ENCODE assay signal across 15 cellular contexts in genomic region chr2:70668911-70669310, GRCh38.
DNase-seq lines count a peak whose midpoint lies in the region; ATAC-seq, FAIRE-seq and TF ChIP-seq lines count a peak whose summit lies in the region.
"Had no signal": no experiment of that assay in that cellular context is flagged by ENCODE, and none has a peak within 500 bp of the region (broad histone marks: within the 10 kb centered on the region; RNA-seq: fewer than 3 reads in every experiment).

No MANE protein-coding gene starts in this region.

- H3K9me3 ChIP-seq in pancreas = no peaks in the 10 kb centered on the region

- ATAC-seq in pancreas = no peak
- ATAC-seq: GM12878, HCT116 had no signal

- no peak for TF ChIP-seq CTCF in pancreas (IDR thresholded peaks at IDR 0.05)

- DNase-seq in DMS79 (lab: John Stamatoyannopoulos, UW) (peak; percentile 13), DMS79 treated with DMSO at 0.1 percent for 48 hours (lab: John Stamatoyannopoulos, UW) (no peak), islet precursor cell (peak; percentile 27), NCI-H345 treated with DMSO at 0.1 percent for 48 hours (lab: John Stamatoyannopoulos, UW; ENCODE audit: unreplicated experiment) (no peak), pancreas (no peak), cortex of kidney (lab: John Stamatoyannopoulos, UW) (no peak)
- peak; percentile 18 for DNase-seq in activated CD8-positive, alpha-beta memory T cell treated with anti-CD3 and anti-CD28 coated beads, Interleukin-2, amount 50 U/mL, for 48 hours
- DNase-seq: DMS53, GM23248 had no signal

- no peaks in the 10 kb centered on the region for H3K27me3 ChIP-seq in pancreas

- 79 to 80% methylated on average over 4 of the region's 4 CpGs for WGBS in pancreas, 2 donors

- no peak overlapping the region for H3K4me3 ChIP-seq in pancreas
- H3K4me3 ChIP-seq: GM12878, GM23248 had no signal

- no peaks in the 10 kb centered on the region for H3K36me3 ChIP-seq in pancreas

- no peaks in the 10 kb centered on the region for H3K4me1 ChIP-seq in pancreas

- intact Hi-C loops in pancreas (cut with DNase I) = no loop called here

- no peak for FAIRE-seq in pancreas (lab: Jason Lieb, UNC)
- FAIRE-seq: GM12878, GM18507, H54 had no signal

- H3K27ac ChIP-seq in temporal lobe (ENCODE audit: low read depth, low read length) (peak overlapping the region; percentile 54), pancreas (no peak overlapping the region)
- H3K27ac ChIP-seq: 22Rv1, GM23248 had no signal

Comparison
In these comparisons a context has a peak if more than half of its experiments do, and no peak if none do; other contexts are left out.
1. DNase-seq: peak in DMS79 (single experiment), activated CD8-positive, alpha-beta memory T cell treated with anti-CD3 and anti-CD28 coated beads, Interleukin-2, amount 50 U/mL, for 48 hours (single experiment) and islet precursor cell (single experiment); none in DMS79 treated with DMSO at 0.1 percent for 48 hours (single experiment), NCI-H345 treated with DMSO at 0.1 percent for 48 hours (single experiment), pancreas (0 of 6) and cortex of kidney (single experiment).